In genomic region chr6:68468244-68468884, GRCh38 we compare ENCODE assay signal across 14 cellular contexts.
DNase-seq lines count a peak whose midpoint lies in the region; ATAC-seq, FAIRE-seq and TF ChIP-seq lines count a peak whose summit lies in the region.
"Had no signal": no experiment of that assay in that cellular context is flagged by ENCODE, and none has a peak within 500 bp of the region (broad histone marks: within the 10 kb centered on the region; RNA-seq: fewer than 3 reads in every experiment).

No MANE protein-coding gene starts in this region.

- peak; percentile 2 for DNase-seq in activated CD8-positive, alpha-beta T cell treated with anti-CD3 and anti-CD28 coated beads for 36 hours
- no peak for DNase-seq in activated CD8-positive, alpha-beta T cell treated with anti-CD3 and anti-CD28 coated beads, Interleukin-2, amount 10 ng/mL, durations not matched to agents 7 days and 5 days
- DNase-seq in NCI-H69 (lab: John Stamatoyannopoulos, UW) (peak; percentile 6), GM12878 (ENCODE audit: low read depth, low spot score) (no peak), retinal pigment epithelial cell (ENCODE audit: low read depth) (no peak), osteoblast (ENCODE audit: insufficient read length, low spot score, missing footprints) (no peak), AG08395 (ENCODE audit: low spot score) (no peak)
- DNase-seq: effector memory CD8-positive, alpha-beta T cell; GDM1; heart right ventricle; midbrain; NCI-H345 had no signal

- POLR2A ChIA-PET in activated CD8-positive, alpha-beta T cell treated with anti-CD3 and anti-CD28 coated beads for 36 hours (lab: Charles Lee) = no interaction called here
- POLR2A ChIA-PET in activated CD8-positive, alpha-beta T cell treated with anti-CD3 and anti-CD28 coated beads, Interleukin-2, amount 10 ng/mL, durations not matched to agents 7 days and 5 days (lab: Charles Lee) = no interaction called here
- POLR2A ChIA-PET in GM12878 (lab: Charles Lee) = no interaction called here

- CTCF ChIA-PET in activated CD8-positive, alpha-beta T cell treated with anti-CD3 and anti-CD28 coated beads for 36 hours (lab: Charles Lee) = no interaction called here
- CTCF ChIA-PET in activated CD8-positive, alpha-beta T cell treated with anti-CD3 and anti-CD28 coated beads, Interleukin-2, amount 10 ng/mL, durations not matched to agents 7 days and 5 days (lab: Charles Lee) = no interaction called here
- CTCF ChIA-PET in GM12878 (lab: Yijun Ruan, JAX) = no interaction called here

- SMC1A ChIA-PET in GM12878 (lab: Charles Lee; ENCODE audit: uncharacterized antibody, unreplicated experiment) = interaction anchor here (1.0 kb wide), 1 partner anchor 548 kb away, joined by 3 read pairs; no protein-coding TSS in a partner anchor

- H3K4me2 ChIP-seq in GM12878 (ENCODE audit: control insufficient read depth, insufficient read depth) (no peak overlapping the region), osteoblast (ENCODE audit: insufficient read depth, low read length) (no peak overlapping the region)

- TF ChIP-seq POLR2A in GM12878 (IDR thresholded peaks at IDR 0.05; ENCODE audit: low read depth, low read length) = no peak

- no peaks in the 10 kb centered on the region for H3K4me1 Mint-ChIP-seq in activated CD8-positive, alpha-beta T cell treated with anti-CD3 and anti-CD28 coated beads for 36 hours (ENCODE audit: low read depth)
- H3K4me1 Mint-ChIP-seq in activated CD8-positive, alpha-beta T cell treated with anti-CD3 and anti-CD28 coated beads, Interleukin-2, amount 10 ng/mL, durations not matched to agents 7 days and 5 days (ENCODE audit: low read depth) = no peaks in the 10 kb centered on the region

- H3K36me3 Mint-ChIP-seq in activated CD8-positive, alpha-beta T cell treated with anti-CD3 and anti-CD28 coated beads for 36 hours (ENCODE audit: low read depth) = no peaks in the 10 kb centered on the region
- H3K36me3 Mint-ChIP-seq in activated CD8-positive, alpha-beta T cell treated with anti-CD3 and anti-CD28 coated beads, Interleukin-2, amount 10 ng/mL, durations not matched to agents 7 days and 5 days (ENCODE audit: low read depth) = no peaks in the 10 kb centered on the region

- H3K27ac ChIP-seq in GM12878 (ENCODE audit: control insufficient read depth, insufficient read depth) (no peak overlapping the region), osteoblast (ENCODE audit: low read depth, low read length) (no peak overlapping the region)
- H3K27ac ChIP-seq: heart right ventricle had no signal

- H3K36me3 ChIP-seq in GM12878 (ENCODE audit: control insufficient read depth in 2 of 2, insufficient read depth in 2 of 2, low read length in 1 of 2) = no peaks in the 10 kb centered on the region
- no peaks in the 10 kb centered on the region for H3K36me3 ChIP-seq in osteoblast (ENCODE audit: insufficient read depth, low read length)
- H3K36me3 ChIP-seq: HAP-1, heart right ventricle had no signal

- no peaks in the 10 kb centered on the region for H3K27me3 Mint-ChIP-seq in activated CD8-positive, alpha-beta T cell treated with anti-CD3 and anti-CD28 coated beads for 36 hours
- no peaks in the 10 kb centered on the region for H3K27me3 Mint-ChIP-seq in activated CD8-positive, alpha-beta T cell treated with anti-CD3 and anti-CD28 coated beads, Interleukin-2, amount 10 ng/mL, durations not matched to agents 7 days and 5 days (ENCODE audit: low read depth)
- H3K27me3 Mint-ChIP-seq: effector memory CD8-positive, alpha-beta T cell had no signal

- H3K4me3 ChIP-seq in GM12878 = no peak overlapping the region
- H3K4me3 ChIP-seq in retinal pigment epithelial cell (ENCODE audit: low read length) = no peak overlapping the region
- H3K4me3 ChIP-seq in osteoblast (ENCODE audit: insufficient read depth, low read length) = no peak overlapping the region
- H3K4me3 ChIP-seq: HAP-1, heart right ventricle had no signal

- TF ChIP-seq CTCF in activated CD8-positive, alpha-beta T cell treated with anti-CD3 and anti-CD28 coated beads for 36 hours (IDR thresholded peaks at IDR 0.05) = no peak
- peak in 2 of 3 experiments; percentile 22 to 32; a peak in 2 of 6 replicates for TF ChIP-seq CTCF in GM12878 (IDR thresholded peaks at IDR 0.05 in 2 of 3, conservative IDR thresholded peaks at IDR 0.05 in 1 of 3; ENCODE audit: control insufficient read depth in 2 of 3, extremely low read depth in 1 of 3, insufficient read depth in 1 of 3, low read depth in 3 of 3, low read length in 3 of 3)
- peak; percentile 45 for TF ChIP-seq CTCF in retinal pigment epithelial cell (conservative IDR thresholded peaks at IDR 0.05; ENCODE audit: low read depth, low read length)
- no peak for TF ChIP-seq CTCF in osteoblast (IDR thresholded peaks at IDR 0.05; ENCODE audit: extremely low read depth, low read depth, low read length)

- H3K9ac ChIP-seq in GM12878 (ENCODE audit: control insufficient read depth, insufficient read depth, low read length) = no peak overlapping the region

- H3K27ac Mint-ChIP-seq in activated CD8-positive, alpha-beta T cell treated with anti-CD3 and anti-CD28 coated beads for 36 hours = no peak overlapping the region
- no peak overlapping the region for H3K27ac Mint-ChIP-seq in activated CD8-positive, alpha-beta T cell treated with anti-CD3 and anti-CD28 coated beads, Interleukin-2, amount 10 ng/mL, durations not matched to agents 7 days and 5 days
- H3K27ac Mint-ChIP-seq: effector memory CD8-positive, alpha-beta T cell had no signal

- 10% methylated on average over 4 of the region's 4 CpGs for WGBS in GM12878 (ENCODE audit: insufficient coverage, insufficient replicate concordance, low lambda C conversion rate, missing lambda C conversion rate)

- intact Hi-C loops in activated CD8-positive, alpha-beta T cell treated with anti-CD3 and anti-CD28 coated beads for 36 hours (cut with micrococcal nuclease) = no loop called here
- intact Hi-C loops in GM12878 (cut with micrococcal nuclease; ENCODE audit: unreplicated experiment) = no loop called here

- no peaks in the 10 kb centered on the region for H3K9me3 Mint-ChIP-seq in activated CD8-positive, alpha-beta T cell treated with anti-CD3 and anti-CD28 coated beads for 36 hours
- H3K9me3 Mint-ChIP-seq in activated CD8-positive, alpha-beta T cell treated with anti-CD3 and anti-CD28 coated beads, Interleukin-2, amount 10 ng/mL, durations not matched to agents 7 days and 5 days (ENCODE audit: insufficient read depth) = no peaks in the 10 kb centered on the region

- peak; percentile 36; the same call in 1 of the 2 replicates for TF ChIP-seq RAD21 in GM12878 (IDR thresholded peaks at IDR 0.05; ENCODE audit: insufficient read depth, low read depth, low read length)

- H3K27me3 ChIP-seq in GM12878 (replicated peaks in 1 of 2; ENCODE audit: control insufficient read depth in 2 of 2, insufficient read depth in 2 of 2, low read length in 1 of 2) = no peaks in the 10 kb centered on the region
- H3K27me3 ChIP-seq in osteoblast (ENCODE audit: insufficient read depth, low read length) = no peaks in the 10 kb centered on the region
- H3K27me3 ChIP-seq: heart right ventricle had no signal

- H3K4me1 ChIP-seq in GM12878 (ENCODE audit: control insufficient read depth, insufficient read depth, low read length) (no peaks in the 10 kb centered on the region), osteoblast (ENCODE audit: insufficient read depth, low read length) (no peaks in the 10 kb centered on the region)
- H3K4me1 ChIP-seq: HAP-1, heart right ventricle had no signal

- FAIRE-seq in GM12878 (lab: Jason Lieb, UNC) = no peak

- TF ChIP-seq EP300 in GM12878 (IDR thresholded peaks at IDR 0.05; ENCODE audit: borderline replicate concordance in 1 of 2, control insufficient read depth in 1 of 2, low read depth in 2 of 2, low read length in 2 of 2) = no peak

- in situ Hi-C loops in GM12878 (cut with MboI) = no loop called here

- H3K9me3 ChIP-seq in GM12878 (replicated peaks; ENCODE audit: control insufficient read depth, insufficient read depth, low read length) (no peaks in the 10 kb centered on the region), osteoblast (ENCODE audit: low read depth, low read length) (no peaks in the 10 kb centered on the region)
- H3K9me3 ChIP-seq: HAP-1, heart right ventricle had no signal

- H2AFZ ChIP-seq in GM12878 (ENCODE audit: control insufficient read depth, low read depth, low read length) (no peak overlapping the region), osteoblast (ENCODE audit: low read length) (no peak overlapping the region)

- H4K20me1 ChIP-seq in GM12878 (ENCODE audit: control insufficient read depth, insufficient read depth) (no peaks in the 10 kb centered on the region), osteoblast (ENCODE audit: insufficient read depth, low read length) (no peaks in the 10 kb centered on the region)

- BruUV-seq in GM12878 (replicated peaks; lab: Mats Ljungman, UMichigan) = no TSS peak

- no peak overlapping the region for H3K4me3 Mint-ChIP-seq in activated CD8-positive, alpha-beta T cell treated with anti-CD3 and anti-CD28 coated beads for 36 hours
- no peak overlapping the region for H3K4me3 Mint-ChIP-seq in activated CD8-positive, alpha-beta T cell treated with anti-CD3 and anti-CD28 coated beads, Interleukin-2, amount 10 ng/mL, durations not matched to agents 7 days and 5 days
- H3K4me3 Mint-ChIP-seq: effector memory CD8-positive, alpha-beta T cell had no signal

- RAD21 ChIA-PET in GM12878 (lab: Charles Lee; ENCODE audit: unreplicated experiment) = no interaction called here

- ATAC-seq in activated CD8-positive, alpha-beta T cell treated with anti-CD3 and anti-CD28 coated beads for 36 hours = no peak
- ATAC-seq in activated CD8-positive, alpha-beta T cell treated with anti-CD3 and anti-CD28 coated beads, Interleukin-2, amount 10 ng/mL, durations not matched to agents 7 days and 5 days = no peak
- ATAC-seq in GM12878 = no peak
- no peak for ATAC-seq in HG02610 (IDR thresholded peaks at IDR 0.05; ENCODE audit: unreplicated experiment)
- ATAC-seq: effector memory CD8-positive, alpha-beta T cell; heart right ventricle had no signal

- H3K79me2 ChIP-seq in GM12878 (ENCODE audit: control insufficient read depth, insufficient read depth, low read length) = no peaks in the 10 kb centered on the region
- H3K79me2 ChIP-seq in osteoblast (ENCODE audit: insufficient read depth, low read length) = no peaks in the 10 kb centered on the region

TF ChIP-seq in GM12878, 131 proteins besides CTCF, POLR2A, EP300 and RAD21 (continues in another document):
- TF ChIP-seq IRF5 (IDR thresholded peaks at IDR 0.05; ENCODE audit: borderline replicate concordance) (no peak), ZNF384 (IDR thresholded peaks at IDR 0.05; ENCODE audit: borderline replicate concordance, low read depth, low read length) (no peak), ZNF622 (IDR thresholded peaks at IDR 0.05) (no peak), RBBP5 (conservative IDR thresholded peaks at IDR 0.05) (no peak)

Comparison
In these comparisons a context has a peak if more than half of its experiments do, and no peak if none do; other contexts are left out.
1. DNase-seq: peak in activated CD8-positive, alpha-beta T cell treated with anti-CD3 and anti-CD28 coated beads for 36 hours (single experiment) and NCI-H69 (single experiment); none in activated CD8-positive, alpha-beta T cell treated with anti-CD3 and anti-CD28 coated beads, Interleukin-2, amount 10 ng/mL, durations not matched to agents 7 days and 5 days (single experiment), GM12878 (single experiment), retinal pigment epithelial cell (single experiment), osteoblast (single experiment) and AG08395 (single experiment).
2. CTCF ChIP-seq: peak in GM12878 (2 of 3) and retinal pigment epithelial cell (single experiment); none in activated CD8-positive, alpha-beta T cell treated with anti-CD3 and anti-CD28 coated beads for 36 hours (single experiment) and osteoblast (single experiment).